Comparison of ENCODE assay signal across 10 cellular contexts in the genomic region with DNA sequence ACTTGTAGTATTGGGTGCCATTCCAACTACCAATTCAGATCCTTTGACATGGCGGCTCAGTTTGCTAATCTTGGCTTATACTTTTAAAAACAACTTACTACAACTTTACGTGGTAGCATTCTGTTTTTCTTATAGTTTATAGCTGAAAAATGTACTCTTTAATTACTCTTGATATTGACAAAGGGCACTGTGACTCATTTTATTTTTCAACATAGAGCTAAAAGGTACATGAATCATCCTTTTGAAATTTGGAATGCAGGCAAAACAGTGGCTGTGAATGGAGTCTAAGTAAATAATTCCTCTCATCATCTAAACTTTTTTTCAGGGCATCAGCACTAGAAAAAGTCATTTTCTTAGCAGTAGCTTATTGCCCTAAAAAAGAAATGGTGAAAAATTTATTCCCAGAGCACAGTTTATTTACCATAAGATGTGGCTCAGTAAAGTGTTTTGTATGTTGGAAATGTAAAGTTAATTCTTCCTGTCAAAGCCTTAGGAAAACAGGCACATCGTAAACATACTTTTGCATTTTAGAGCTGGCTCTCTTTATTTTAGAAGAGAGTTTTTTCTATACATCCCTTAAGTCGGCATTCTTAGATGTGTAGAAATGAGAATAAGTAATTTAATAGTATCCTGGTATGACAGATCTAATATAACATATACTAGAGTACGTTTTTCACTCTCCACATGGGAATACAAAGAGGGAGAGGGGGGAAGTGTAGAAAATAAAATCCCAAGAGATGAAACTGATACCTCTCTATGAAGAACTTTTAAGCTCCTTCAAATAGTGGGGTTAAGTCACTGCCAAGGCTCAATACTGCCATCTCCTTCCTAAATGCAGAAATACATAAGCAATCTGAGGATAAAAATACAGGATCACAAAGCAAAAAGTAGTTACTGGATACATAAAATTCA. TPM values are rescaled to one million over a fixed set of nuclear protein-coding genes. Genes with fewer than 3 reads are reported as not detected.
A peak's percentile ranks its signal among the peaks of the same experiment; 100 is the strongest.
DNase-seq lines count a peak whose midpoint lies in the region; ATAC-seq and TF ChIP-seq lines count a peak whose summit lies in the region.
"Had no signal": no experiment of that assay in that cellular context is flagged by ENCODE, and none has a peak within 500 bp of the region (broad histone marks: within the 10 kb centered on the region; RNA-seq: fewer than 3 reads in every experiment).

No MANE protein-coding gene starts in this region.

- H3K36me3 ChIP-seq in CD8-positive, alpha-beta memory T cell (ENCODE audit: insufficient read depth, low read length): no peaks in the 10 kb centered on the region

- H3K27ac Mint-ChIP-seq in CD8-positive, alpha-beta memory T cell: no peak overlapping the region
- H3K27ac Mint-ChIP-seq: naive thymus-derived CD8-positive, alpha-beta T cell had no signal

- H3K27me3 ChIP-seq in CD8-positive, alpha-beta memory T cell (ENCODE audit: insufficient read depth, low read length, poor library complexity, severe bottlenecking): no peaks in the 10 kb centered on the region

- no peak overlapping the region for H3K27ac ChIP-seq in CD8-positive, alpha-beta memory T cell (ENCODE audit: low read depth, low read length)

- H3K36me3 Mint-ChIP-seq in CD8-positive, alpha-beta memory T cell: no peaks in the 10 kb centered on the region

- ATAC-seq in HG03039 (IDR thresholded peaks at IDR 0.05; ENCODE audit: unreplicated experiment): no peak
- ATAC-seq: naive thymus-derived CD8-positive, alpha-beta T cell had no signal

- no peak overlapping the region for H3K4me3 Mint-ChIP-seq in CD8-positive, alpha-beta memory T cell
- H3K4me3 Mint-ChIP-seq: naive thymus-derived CD8-positive, alpha-beta T cell had no signal

- in situ Hi-C loops in ACHN (cut with HindIII; ENCODE audit: low pct_ligation_motif_present, low pct_unique_long_range_greater_than_20kb, low sequenced_read_pairs): no loop called here

- peak; percentile 15 for DNase-seq in ACHN
- peak; percentile 58 for DNase-seq in HEK293T (ENCODE audit: extremely low spot score)
- DNase-seq in RKO (ENCODE audit: low spot score): peak; percentile 18
- DNase-seq in fibroblast of the aortic adventitia (ENCODE audit: low read depth): peak; percentile 67
- no peak for DNase-seq in NCI-H345 treated with DMSO at 0.1 percent for 48 hours (lab: John Stamatoyannopoulos, UW; ENCODE audit: unreplicated experiment)
- DNase-seq in occipital lobe (lab: John Stamatoyannopoulos, UW): no peak
- DNase-seq in CD8-positive, alpha-beta memory T cell: no peak
- DNase-seq: activated CD4-positive, alpha-beta T cell treated with anti-CD3 and anti-CD28 coated beads for 1 hour; naive thymus-derived CD8-positive, alpha-beta T cell had no signal

- H3K9me3 Mint-ChIP-seq in CD8-positive, alpha-beta memory T cell: peaks cover 0 to 16% (median 6%) of the 10 kb centered on the region in 5 donors

- CTCF ChIA-PET in HEK293T (lab: Yijun Ruan, JAX): interaction anchor here (0.6 to 2.3 kb wide), 23 partner anchors 8 to 604 kb away, joined by 3 to 20 read pairs (median 4); no protein-coding TSS in a partner anchor
- CTCF ChIA-PET in CD8-positive, alpha-beta memory T cell (lab: Charles Lee): no interaction called here

- H3K4me3 ChIP-seq in fibroblast of the aortic adventitia (ENCODE audit: low read depth, low read length): no peak overlapping the region
- no peak overlapping the region for H3K4me3 ChIP-seq in CD8-positive, alpha-beta memory T cell (ENCODE audit: low read length)

- no peaks in the 10 kb centered on the region for H3K4me1 Mint-ChIP-seq in CD8-positive, alpha-beta memory T cell
- H3K4me1 Mint-ChIP-seq: naive thymus-derived CD8-positive, alpha-beta T cell had no signal

- TF ChIP-seq CTCF in fibroblast of the aortic adventitia (IDR thresholded peaks at IDR 0.05; ENCODE audit: insufficient read depth, low read length): peak; percentile 72

- no peaks in the 10 kb centered on the region for H3K27me3 Mint-ChIP-seq in CD8-positive, alpha-beta memory T cell
- H3K27me3 Mint-ChIP-seq: naive thymus-derived CD8-positive, alpha-beta T cell had no signal

- H3K9me3 ChIP-seq in CD8-positive, alpha-beta memory T cell (ENCODE audit: low read length): no peaks in the 10 kb centered on the region

- POLR2A ChIA-PET in HEK293T (lab: Yijun Ruan, JAX): interaction anchor here (1.0 to 1.3 kb wide), 3 partner anchors 11 to 81 kb away, joined by 3 to 5 read pairs (median 3); a partner anchor contains a TSS
- POLR2A ChIA-PET in CD8-positive, alpha-beta memory T cell (lab: Charles Lee): no interaction called here

- H3K4me1 ChIP-seq in CD8-positive, alpha-beta memory T cell (ENCODE audit: insufficient read depth, low read length): no peaks in the 10 kb centered on the region

TF ChIP-seq in HEK293T, 16 proteins besides CTCF, POLR2A, EP300 and RAD21:
- TF ChIP-seq BHLHE40 (IDR thresholded peaks at IDR 0.05; ENCODE audit: borderline replicate concordance) (no peak), L3MBTL2 (conservative IDR thresholded peaks at IDR 0.05) (0 out of 2 replicates have a peak, but pooled peaks have one; percentile 8), SUZ12 (IDR thresholded peaks at IDR 0.05) (no peak), ARNT (IDR thresholded peaks at IDR 0.05) (peak; percentile 73; the same call in 1 of the 2 replicates), NFRKB (IDR thresholded peaks at IDR 0.05) (no peak), CTBP1 (IDR thresholded peaks at IDR 0.05; ENCODE audit: borderline replicate concordance) (peak; percentile 60), FOXA1 (IDR thresholded peaks at IDR 0.05) (peak; percentile 83), ELF4 (IDR thresholded peaks at IDR 0.05) (no peak), HDGF (IDR thresholded peaks at IDR 0.05; ENCODE audit: borderline replicate concordance) (no peak), FOXM1 (IDR thresholded peaks at IDR 0.05; ENCODE audit: borderline replicate concordance) (peak; percentile 21; the same call in 1 of the 2 replicates), ZNF384 (IDR thresholded peaks at IDR 0.05) (no peak)
- TF ChIP-seq, protein P1, sequence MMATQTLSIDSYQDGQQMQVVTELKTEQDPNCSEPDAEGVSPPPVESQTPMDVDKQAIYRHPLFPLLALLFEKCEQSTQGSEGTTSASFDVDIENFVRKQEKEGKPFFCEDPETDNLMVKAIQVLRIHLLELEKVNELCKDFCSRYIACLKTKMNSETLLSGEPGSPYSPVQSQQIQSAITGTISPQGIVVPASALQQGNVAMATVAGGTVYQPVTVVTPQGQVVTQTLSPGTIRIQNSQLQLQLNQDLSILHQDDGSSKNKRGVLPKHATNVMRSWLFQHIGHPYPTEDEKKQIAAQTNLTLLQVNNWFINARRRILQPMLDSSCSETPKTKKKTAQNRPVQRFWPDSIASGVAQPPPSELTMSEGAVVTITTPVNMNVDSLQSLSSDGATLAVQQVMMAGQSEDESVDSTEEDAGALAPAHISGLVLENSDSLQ (IDR thresholded peaks at IDR 0.05): peak; percentile 63

RNA-seq across cellular contexts. Expression of a gene that starts 55.2 kb away (rescaled TPM):
- total RNA-seq in fibroblast of the aortic adventitia (ENCODE audit: low replicate concordance) (0.49 and 1.2 TPM in 2 replicates), occipital lobe (0.78 TPM)
- total RNA-seq in CD8-positive, alpha-beta memory T cell: not detected
- polyA plus RNA-seq in CD8-positive, alpha-beta memory T cell: not detected
- total RNA-seq: naive thymus-derived CD8-positive, alpha-beta T cell had no signal
- polyA plus RNA-seq: naive thymus-derived CD8-positive, alpha-beta T cell had no signal

Comparison
In these comparisons a context has a peak if more than half of its experiments do, and no peak if none do; other contexts are left out.
1. DNase-seq: peak in ACHN (single experiment), HEK293T (single experiment), RKO (single experiment) and fibroblast of the aortic adventitia (single experiment); none in NCI-H345 treated with DMSO at 0.1 percent for 48 hours (single experiment), occipital lobe (single experiment) and CD8-positive, alpha-beta memory T cell (0 of 5).